In genomic region chr7:138472292-138473079, GRCh38 we compare ENCODE assay signal across 1 cellular context.
TF ChIP-seq lines count a peak whose summit lies in the region.

No MANE protein-coding gene starts in this region.

TF ChIP-seq in HepG2, 621 proteins besides CTCF, POLR2A, EP300 and RAD21 (continued from another document and continues in another):
- TF ChIP-seq, protein P1, sequence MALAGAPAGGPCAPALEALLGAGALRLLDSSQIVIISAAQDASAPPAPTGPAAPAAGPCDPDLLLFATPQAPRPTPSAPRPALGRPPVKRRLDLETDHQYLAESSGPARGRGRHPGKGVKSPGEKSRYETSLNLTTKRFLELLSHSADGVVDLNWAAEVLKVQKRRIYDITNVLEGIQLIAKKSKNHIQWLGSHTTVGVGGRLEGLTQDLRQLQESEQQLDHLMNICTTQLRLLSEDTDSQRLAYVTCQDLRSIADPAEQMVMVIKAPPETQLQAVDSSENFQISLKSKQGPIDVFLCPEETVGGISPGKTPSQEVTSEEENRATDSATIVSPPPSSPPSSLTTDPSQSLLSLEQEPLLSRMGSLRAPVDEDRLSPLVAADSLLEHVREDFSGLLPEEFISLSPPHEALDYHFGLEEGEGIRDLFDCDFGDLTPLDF (CRISPR knock-in tag; IDR thresholded peaks at IDR 0.05) = no peak
- no peak for TF ChIP-seq RARG (CRISPR knock-in tag; IDR thresholded peaks at IDR 0.05; ENCODE audit: low read depth)
- no peak for TF ChIP-seq ZNF7 (CRISPR knock-in tag; IDR thresholded peaks at IDR 0.05)
- peak; percentile 94 for TF ChIP-seq RBM22 (optimal IDR thresholded peaks at IDR 0.05; ENCODE audit: low read length)
- no peak for TF ChIP-seq ZNF768 (CRISPR knock-in tag; IDR thresholded peaks at IDR 0.05)
- no peak for TF ChIP-seq ZNF580 (CRISPR knock-in tag; IDR thresholded peaks at IDR 0.05; ENCODE audit: borderline replicate concordance, low read depth)
- TF ChIP-seq ZNF766 (CRISPR knock-in tag; IDR thresholded peaks at IDR 0.05; ENCODE audit: borderline replicate concordance) = no peak
- TF ChIP-seq SKI (IDR thresholded peaks at IDR 0.05; ENCODE audit: partially characterized antibody) = no peak
- TF ChIP-seq ZBTB4 (CRISPR knock-in tag; IDR thresholded peaks at IDR 0.05; ENCODE audit: borderline replicate concordance) = no peak
- TF ChIP-seq MIER3 (CRISPR knock-in tag; IDR thresholded peaks at IDR 0.05; ENCODE audit: borderline replicate concordance) = no peak
- TF ChIP-seq, protein P2, sequence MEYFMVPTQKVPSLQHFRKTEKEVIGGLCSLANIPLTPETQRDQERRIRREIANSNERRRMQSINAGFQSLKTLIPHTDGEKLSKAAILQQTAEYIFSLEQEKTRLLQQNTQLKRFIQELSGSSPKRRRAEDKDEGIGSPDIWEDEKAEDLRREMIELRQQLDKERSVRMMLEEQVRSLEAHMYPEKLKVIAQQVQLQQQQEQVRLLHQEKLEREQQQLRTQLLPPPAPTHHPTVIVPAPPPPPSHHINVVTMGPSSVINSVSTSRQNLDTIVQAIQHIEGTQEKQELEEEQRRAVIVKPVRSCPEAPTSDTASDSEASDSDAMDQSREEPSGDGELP (IDR thresholded peaks at IDR 0.05; ENCODE audit: borderline replicate concordance, low read depth) = peak; percentile 70; the same call in 1 of the 2 replicates
- TF ChIP-seq, protein P3, sequence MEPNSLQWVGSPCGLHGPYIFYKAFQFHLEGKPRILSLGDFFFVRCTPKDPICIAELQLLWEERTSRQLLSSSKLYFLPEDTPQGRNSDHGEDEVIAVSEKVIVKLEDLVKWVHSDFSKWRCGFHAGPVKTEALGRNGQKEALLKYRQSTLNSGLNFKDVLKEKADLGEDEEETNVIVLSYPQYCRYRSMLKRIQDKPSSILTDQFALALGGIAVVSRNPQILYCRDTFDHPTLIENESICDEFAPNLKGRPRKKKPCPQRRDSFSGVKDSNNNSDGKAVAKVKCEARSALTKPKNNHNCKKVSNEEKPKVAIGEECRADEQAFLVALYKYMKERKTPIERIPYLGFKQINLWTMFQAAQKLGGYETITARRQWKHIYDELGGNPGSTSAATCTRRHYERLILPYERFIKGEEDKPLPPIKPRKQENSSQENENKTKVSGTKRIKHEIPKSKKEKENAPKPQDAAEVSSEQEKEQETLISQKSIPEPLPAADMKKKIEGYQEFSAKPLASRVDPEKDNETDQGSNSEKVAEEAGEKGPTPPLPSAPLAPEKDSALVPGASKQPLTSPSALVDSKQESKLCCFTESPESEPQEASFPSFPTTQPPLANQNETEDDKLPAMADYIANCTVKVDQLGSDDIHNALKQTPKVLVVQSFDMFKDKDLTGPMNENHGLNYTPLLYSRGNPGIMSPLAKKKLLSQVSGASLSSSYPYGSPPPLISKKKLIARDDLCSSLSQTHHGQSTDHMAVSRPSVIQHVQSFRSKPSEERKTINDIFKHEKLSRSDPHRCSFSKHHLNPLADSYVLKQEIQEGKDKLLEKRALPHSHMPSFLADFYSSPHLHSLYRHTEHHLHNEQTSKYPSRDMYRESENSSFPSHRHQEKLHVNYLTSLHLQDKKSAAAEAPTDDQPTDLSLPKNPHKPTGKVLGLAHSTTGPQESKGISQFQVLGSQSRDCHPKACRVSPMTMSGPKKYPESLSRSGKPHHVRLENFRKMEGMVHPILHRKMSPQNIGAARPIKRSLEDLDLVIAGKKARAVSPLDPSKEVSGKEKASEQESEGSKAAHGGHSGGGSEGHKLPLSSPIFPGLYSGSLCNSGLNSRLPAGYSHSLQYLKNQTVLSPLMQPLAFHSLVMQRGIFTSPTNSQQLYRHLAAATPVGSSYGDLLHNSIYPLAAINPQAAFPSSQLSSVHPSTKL (CRISPR knock-in tag; IDR thresholded peaks at IDR 0.05) = peak; percentile 5; the same call in 1 of the 2 replicates
- no peak for TF ChIP-seq ZNF333 (CRISPR knock-in tag; IDR thresholded peaks at IDR 0.05; ENCODE audit: borderline replicate concordance)
- TF ChIP-seq, protein P4, sequence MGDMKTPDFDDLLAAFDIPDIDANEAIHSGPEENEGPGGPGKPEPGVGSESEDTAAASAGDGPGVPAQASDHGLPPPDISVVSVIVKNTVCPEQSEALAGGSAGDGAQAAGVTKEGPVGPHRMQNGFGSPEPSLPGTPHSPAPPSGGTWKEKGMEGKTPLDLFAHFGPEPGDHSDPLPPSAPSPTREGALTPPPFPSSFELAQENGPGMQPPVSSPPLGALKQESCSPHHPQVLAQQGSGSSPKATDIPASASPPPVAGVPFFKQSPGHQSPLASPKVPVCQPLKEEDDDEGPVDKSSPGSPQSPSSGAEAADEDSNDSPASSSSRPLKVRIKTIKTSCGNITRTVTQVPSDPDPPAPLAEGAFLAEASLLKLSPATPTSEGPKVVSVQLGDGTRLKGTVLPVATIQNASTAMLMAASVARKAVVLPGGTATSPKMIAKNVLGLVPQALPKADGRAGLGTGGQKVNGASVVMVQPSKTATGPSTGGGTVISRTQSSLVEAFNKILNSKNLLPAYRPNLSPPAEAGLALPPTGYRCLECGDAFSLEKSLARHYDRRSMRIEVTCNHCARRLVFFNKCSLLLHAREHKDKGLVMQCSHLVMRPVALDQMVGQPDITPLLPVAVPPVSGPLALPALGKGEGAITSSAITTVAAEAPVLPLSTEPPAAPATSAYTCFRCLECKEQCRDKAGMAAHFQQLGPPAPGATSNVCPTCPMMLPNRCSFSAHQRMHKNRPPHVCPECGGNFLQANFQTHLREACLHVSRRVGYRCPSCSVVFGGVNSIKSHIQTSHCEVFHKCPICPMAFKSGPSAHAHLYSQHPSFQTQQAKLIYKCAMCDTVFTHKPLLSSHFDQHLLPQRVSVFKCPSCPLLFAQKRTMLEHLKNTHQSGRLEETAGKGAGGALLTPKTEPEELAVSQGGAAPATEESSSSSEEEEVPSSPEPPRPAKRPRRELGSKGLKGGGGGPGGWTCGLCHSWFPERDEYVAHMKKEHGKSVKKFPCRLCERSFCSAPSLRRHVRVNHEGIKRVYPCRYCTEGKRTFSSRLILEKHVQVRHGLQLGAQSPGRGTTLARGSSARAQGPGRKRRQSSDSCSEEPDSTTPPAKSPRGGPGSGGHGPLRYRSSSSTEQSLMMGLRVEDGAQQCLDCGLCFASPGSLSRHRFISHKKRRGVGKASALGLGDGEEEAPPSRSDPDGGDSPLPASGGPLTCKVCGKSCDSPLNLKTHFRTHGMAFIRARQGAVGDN (CRISPR knock-in tag; IDR thresholded peaks at IDR 0.05) = no peak
- TF ChIP-seq SMC3 (IDR thresholded peaks at IDR 0.05; ENCODE audit: low read length) = no peak
- no peak for TF ChIP-seq ZBTB10 (CRISPR knock-in tag; IDR thresholded peaks at IDR 0.05; ENCODE audit: borderline replicate concordance)
- TF ChIP-seq ZNF180 (CRISPR knock-in tag; IDR thresholded peaks at IDR 0.05; ENCODE audit: borderline replicate concordance, low read depth) = no peak
- no peak for TF ChIP-seq ZNF232 (CRISPR knock-in tag; IDR thresholded peaks at IDR 0.05; ENCODE audit: borderline replicate concordance)
- TF ChIP-seq, protein P5, sequence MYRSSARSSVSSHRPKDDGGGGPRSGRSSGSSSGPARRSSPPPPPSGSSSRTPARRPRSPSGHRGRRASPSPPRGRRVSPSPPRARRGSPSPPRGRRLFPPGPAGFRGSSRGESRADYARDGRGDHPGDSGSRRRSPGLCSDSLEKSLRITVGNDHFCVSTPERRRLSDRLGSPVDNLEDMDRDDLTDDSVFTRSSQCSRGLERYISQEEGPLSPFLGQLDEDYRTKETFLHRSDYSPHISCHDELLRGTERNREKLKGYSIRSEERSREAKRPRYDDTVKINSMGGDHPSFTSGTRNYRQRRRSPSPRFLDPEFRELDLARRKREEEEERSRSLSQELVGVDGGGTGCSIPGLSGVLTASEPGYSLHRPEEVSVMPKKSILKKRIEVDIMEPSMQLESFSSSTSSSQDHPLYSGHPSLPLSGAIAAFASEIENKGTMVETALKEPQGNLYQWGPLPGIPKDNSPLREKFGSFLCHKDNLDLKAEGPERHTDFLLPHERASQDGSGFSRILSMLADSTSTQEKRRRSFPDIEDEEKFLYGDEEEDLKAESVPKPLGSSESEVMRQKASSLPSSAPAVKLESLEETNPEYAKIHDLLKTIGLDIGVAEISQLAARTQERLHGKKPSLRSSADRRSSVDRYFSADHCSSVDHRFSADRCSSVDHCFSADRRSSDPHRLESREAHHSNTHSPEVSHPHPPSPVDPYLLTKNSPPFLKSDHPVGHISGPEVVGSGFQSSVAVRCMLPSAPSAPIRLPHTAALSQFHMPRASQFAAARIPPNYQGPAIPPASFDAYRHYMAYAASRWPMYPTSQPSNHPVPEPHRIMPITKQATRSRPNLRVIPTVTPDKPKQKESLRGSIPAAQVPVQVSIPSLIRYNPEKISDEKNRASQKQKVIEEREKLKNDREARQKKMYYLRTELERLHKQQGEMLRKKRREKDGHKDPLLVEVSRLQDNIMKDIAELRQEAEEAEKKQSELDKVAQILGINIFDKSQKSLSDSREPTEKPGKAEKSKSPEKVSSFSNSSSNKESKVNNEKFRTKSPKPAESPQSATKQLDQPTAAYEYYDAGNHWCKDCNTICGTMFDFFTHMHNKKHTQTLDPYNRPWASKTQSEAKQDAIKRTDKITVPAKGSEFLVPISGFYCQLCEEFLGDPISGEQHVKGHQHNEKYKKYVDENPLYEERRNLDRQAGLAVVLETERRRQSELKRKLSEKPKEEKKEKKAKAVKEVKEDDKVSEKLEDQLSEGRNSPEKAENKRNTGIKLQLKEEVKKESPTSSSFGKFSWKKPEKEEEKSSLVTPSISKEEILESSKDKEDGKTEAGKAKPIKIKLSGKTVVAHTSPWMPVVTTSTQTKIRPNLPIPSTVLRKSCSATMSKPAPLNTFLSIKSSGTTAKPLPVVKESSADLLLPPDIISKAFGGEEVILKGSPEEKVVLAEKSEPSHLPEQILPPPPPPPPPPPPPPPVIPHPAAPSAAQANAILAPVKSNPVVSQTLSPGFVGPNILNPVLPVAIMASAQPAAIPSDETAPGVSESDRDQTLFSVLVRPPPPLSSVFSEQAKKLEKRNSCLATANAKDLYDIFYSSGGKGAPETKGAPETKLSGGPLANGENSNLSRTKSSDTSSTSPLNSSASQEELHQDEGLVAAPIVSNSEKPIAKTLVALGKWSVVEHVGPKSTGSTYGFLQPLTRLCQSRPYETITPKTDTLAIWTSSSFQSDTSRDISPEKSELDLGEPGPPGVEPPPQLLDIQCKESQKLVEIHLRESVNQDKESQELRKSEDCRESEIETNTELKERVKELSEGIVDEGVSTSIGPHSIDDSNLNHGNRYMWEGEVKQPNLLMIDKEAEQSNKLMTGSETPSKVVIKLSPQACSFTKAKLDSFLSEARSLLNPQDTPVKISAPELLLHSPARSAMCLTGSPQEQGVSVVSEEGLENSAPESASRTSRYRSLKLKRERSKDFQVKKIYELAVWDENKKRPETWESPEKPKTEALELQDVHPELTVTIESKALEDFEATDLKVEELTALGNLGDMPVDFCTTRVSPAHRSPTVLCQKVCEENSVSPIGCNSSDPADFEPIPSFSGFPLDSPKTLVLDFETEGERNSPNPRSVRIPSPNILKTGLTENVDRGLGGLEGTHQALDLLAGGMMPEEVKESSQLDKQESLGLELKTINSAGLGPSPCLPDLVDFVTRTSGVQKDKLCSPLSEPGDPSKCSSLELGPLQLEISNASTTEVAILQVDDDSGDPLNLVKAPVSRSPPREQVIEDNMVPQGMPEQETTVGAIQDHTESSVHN (CRISPR knock-in tag; IDR thresholded peaks at IDR 0.05) = no peak
- TF ChIP-seq ZNF776 (CRISPR knock-in tag; IDR thresholded peaks at IDR 0.05) = no peak
- TF ChIP-seq HNRNPLL (IDR thresholded peaks at IDR 0.05; ENCODE audit: low read depth, low read length, poor library complexity, severe bottlenecking) = no peak
- no peak for TF ChIP-seq NKX3-1 (CRISPR knock-in tag; IDR thresholded peaks at IDR 0.05)
- no peak for TF ChIP-seq ZNF530 (CRISPR knock-in tag; IDR thresholded peaks at IDR 0.05; ENCODE audit: low read depth)
- no peak; the same call in 1 of the 2 replicates for TF ChIP-seq ZKSCAN8 (CRISPR knock-in tag; IDR thresholded peaks at IDR 0.05; ENCODE audit: borderline replicate concordance)
- no peak for TF ChIP-seq ONECUT2 (CRISPR knock-in tag; IDR thresholded peaks at IDR 0.05)
- no peak for TF ChIP-seq PLRG1 (conservative IDR thresholded peaks at IDR 0.05)
